In the genomic region with DNA sequence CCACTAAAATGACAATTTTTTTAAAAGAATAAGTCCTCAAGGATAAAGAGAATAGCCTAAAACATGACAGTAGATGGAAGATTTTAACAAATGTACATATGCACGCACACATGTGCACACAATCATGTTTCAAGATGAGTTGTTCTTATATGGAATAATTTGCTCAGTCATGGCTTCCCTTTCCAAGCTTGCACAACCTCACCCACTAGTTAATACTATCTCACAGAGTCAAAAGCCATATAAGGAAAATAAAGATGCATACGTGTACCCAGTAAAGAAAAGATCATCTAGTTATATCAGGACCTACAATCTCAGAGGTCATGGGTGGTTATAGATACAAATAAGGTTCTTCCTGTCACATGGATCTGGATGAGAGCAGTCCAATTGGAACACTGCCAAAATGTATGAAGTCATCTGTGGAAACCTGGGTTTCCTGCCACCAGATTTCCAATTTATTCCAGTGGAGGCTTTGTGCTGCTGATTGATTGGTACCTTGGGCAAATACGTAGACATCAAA, we compare ENCODE assay signal across 10 cellular contexts. TPM values are rescaled to one million over a fixed set of nuclear protein-coding genes. Genes with fewer than 3 reads are reported as not detected.
DNase-seq lines count a peak whose midpoint lies in the region; ATAC-seq and TF ChIP-seq lines count a peak whose summit lies in the region.
"Had no signal": no experiment of that assay in that cellular context is flagged by ENCODE, and none has a peak within 500 bp of the region (broad histone marks: within the 10 kb centered on the region; RNA-seq: fewer than 3 reads in every experiment).

No MANE protein-coding gene starts in this region.

- ATAC-seq in gastroesophageal sphincter (peak; percentile 25), T-helper 17 cell (no peak)
- no peak for ATAC-seq in activated CD8-positive, alpha-beta memory T cell treated with anti-CD3 and anti-CD28 coated beads, Interleukin-2, amount 10 ng/mL, durations not matched to agents 7 days and 5 days

- H3K27me3 ChIP-seq in gastroesophageal sphincter, result no peaks in the 10 kb centered on the region
- H3K27me3 ChIP-seq: esophagus squamous epithelium had no signal

- CTCF ChIA-PET in RWPE1 (lab: Yijun Ruan, JAX), result no interaction called here
- CTCF ChIA-PET in activated CD8-positive, alpha-beta memory T cell treated with anti-CD3 and anti-CD28 coated beads, Interleukin-2, amount 10 ng/mL, durations not matched to agents 7 days and 5 days (lab: Charles Lee), result no interaction called here

- H3K9me3 ChIP-seq in gastroesophageal sphincter (no peaks in the 10 kb centered on the region), T-helper 17 cell (ENCODE audit: control insufficient read depth, low read length, poor library complexity, severe bottlenecking) (no peaks in the 10 kb centered on the region)
- H3K9me3 ChIP-seq: esophagus squamous epithelium had no signal

- peaks cover 0 to 16% (median 3%) of the 10 kb centered on the region in 3 donors for H3K4me1 ChIP-seq in gastroesophageal sphincter
- H3K4me1 ChIP-seq: esophagus squamous epithelium had no signal

- no peaks in the 10 kb centered on the region for H3K36me3 Mint-ChIP-seq in T-helper 17 cell (ENCODE audit: low read depth)
- no peaks in the 10 kb centered on the region for H3K36me3 Mint-ChIP-seq in activated CD8-positive, alpha-beta memory T cell treated with anti-CD3 and anti-CD28 coated beads, Interleukin-2, amount 10 ng/mL, durations not matched to agents 7 days and 5 days

- TF ChIP-seq POLR2A in gastroesophageal sphincter (IDR thresholded peaks at IDR 0.05), result no peak

- H3K4me3 Mint-ChIP-seq in T-helper 17 cell, result no peak overlapping the region
- H3K4me3 Mint-ChIP-seq in activated CD8-positive, alpha-beta memory T cell treated with anti-CD3 and anti-CD28 coated beads, Interleukin-2, amount 10 ng/mL, durations not matched to agents 7 days and 5 days, result no peak overlapping the region

- POLR2A ChIA-PET in RWPE1 (lab: Yijun Ruan, JAX; ENCODE audit: low non-redundant PET), result no interaction called here

- TF ChIP-seq CTCF in RWPE1 (conservative IDR thresholded peaks at IDR 0.05; ENCODE audit: low read depth), result no peak
- TF ChIP-seq CTCF in gastroesophageal sphincter (IDR thresholded peaks at IDR 0.05), result no peak

- WGBS in gastroesophageal sphincter (ENCODE audit: low coverage in 1 of 2), 2 donors, result 83 to 85% methylated on average over 3 of the region's 3 CpGs

- no peak overlapping the region for H3K4me3 ChIP-seq in gastroesophageal sphincter
- H3K4me3 ChIP-seq: esophagus squamous epithelium had no signal

- peaks cover 4% of the 10 kb centered on the region for H3K4me1 Mint-ChIP-seq in T-helper 17 cell
- H3K4me1 Mint-ChIP-seq in activated CD8-positive, alpha-beta memory T cell treated with anti-CD3 and anti-CD28 coated beads, Interleukin-2, amount 10 ng/mL, durations not matched to agents 7 days and 5 days, result no peaks in the 10 kb centered on the region

- H3K9me3 Mint-ChIP-seq in activated CD8-positive, alpha-beta memory T cell treated with anti-CD3 and anti-CD28 coated beads, Interleukin-2, amount 10 ng/mL, durations not matched to agents 7 days and 5 days (ENCODE audit: low read depth), result no peaks in the 10 kb centered on the region

- no peak overlapping the region for H3K27ac Mint-ChIP-seq in T-helper 17 cell
- H3K27ac Mint-ChIP-seq in activated CD8-positive, alpha-beta memory T cell treated with anti-CD3 and anti-CD28 coated beads, Interleukin-2, amount 10 ng/mL, durations not matched to agents 7 days and 5 days, result no peak overlapping the region

- peaks cover 0 to 4% of the 10 kb centered on the region in 2 donors for H3K36me3 ChIP-seq in gastroesophageal sphincter
- H3K36me3 ChIP-seq: esophagus squamous epithelium had no signal

- no peaks in the 10 kb centered on the region for H3K27me3 Mint-ChIP-seq in T-helper 17 cell
- no peaks in the 10 kb centered on the region for H3K27me3 Mint-ChIP-seq in activated CD8-positive, alpha-beta memory T cell treated with anti-CD3 and anti-CD28 coated beads, Interleukin-2, amount 10 ng/mL, durations not matched to agents 7 days and 5 days

- no peak for TF ChIP-seq EP300 in gastroesophageal sphincter (IDR thresholded peaks at IDR 0.05)

- DNase-seq in COR-L47 (lab: John Stamatoyannopoulos, UW), result peak; percentile 95
- peak; percentile 7 for DNase-seq in NCI-H1048 (lab: John Stamatoyannopoulos, UW)
- peak; percentile 51 for DNase-seq in RWPE1 (ENCODE audit: low spot score)
- no peak for DNase-seq in T-helper 17 cell
- DNase-seq in activated CD8-positive, alpha-beta memory T cell treated with anti-CD3 and anti-CD28 coated beads, Interleukin-2, amount 10 ng/mL, durations not matched to agents 7 days and 5 days, result no peak
- DNase-seq in Ammon's horn (ENCODE audit: low spot score), result no peak
- DNase-seq in dedifferentiated amniotic fluid mesenchymal stem cell (ENCODE audit: extremely low spot score), result no peak
- DNase-seq: esophagus squamous epithelium, WERI-Rb-1 had no signal

- H3K27ac ChIP-seq in RWPE1 (no peak overlapping the region), gastroesophageal sphincter (no peak overlapping the region)
- H3K27ac ChIP-seq: esophagus squamous epithelium, WERI-Rb-1 had no signal

RNA-seq across cellular contexts. Expression of gene FAM13A, which starts 56.1 kb away (rescaled TPM):
- total RNA-seq in gastroesophageal sphincter (10 to 100 TPM; 22.8 to 46.9 (median 35.2) TPM), T-helper 17 cell (10 to 100 TPM; 10.8 to 37.5 TPM)
- total RNA-seq in activated CD8-positive, alpha-beta memory T cell treated with anti-CD3 and anti-CD28 coated beads, Interleukin-2, amount 10 ng/mL, durations not matched to agents 7 days and 5 days, result 1 to 10 TPM; 1.8 to 7.2 TPM

Comparison
In these comparisons a context has a peak if more than half of its experiments do, and no peak if none do; other contexts are left out.
1. DNase-seq: peak in COR-L47 (single experiment), NCI-H1048 (single experiment) and RWPE1 (single experiment); none in T-helper 17 cell (0 of 3), activated CD8-positive, alpha-beta memory T cell treated with anti-CD3 and anti-CD28 coated beads, Interleukin-2, amount 10 ng/mL, durations not matched to agents 7 days and 5 days (single experiment), Ammon's horn (single experiment) and dedifferentiated amniotic fluid mesenchymal stem cell (single experiment).